In genomic region chrX:11461181-11462001, GRCh38 we compare ENCODE assay signal across 1 cellular context.
TF ChIP-seq lines count a peak whose summit lies in the region.

No MANE protein-coding gene starts in this region.

TF ChIP-seq in K562, 482 proteins besides CTCF, POLR2A, EP300 and RAD21 (continued from another document and continues in another):
- TF ChIP-seq RERE (CRISPR knock-in tag; IDR thresholded peaks at IDR 0.05; ENCODE audit: borderline replicate concordance) (no peak), NCOR1 (IDR thresholded peaks at IDR 0.05) (peak; percentile 97), SIX5 (IDR thresholded peaks at IDR 0.05; ENCODE audit: borderline replicate concordance in 1 of 2, insufficient read depth in 1 of 2, low read depth in 1 of 2, low read length in 2 of 2) (no peak), ZC3H4 (CRISPR knock-in tag; IDR thresholded peaks at IDR 0.05; ENCODE audit: borderline replicate concordance) (no peak), ZNF175 (CRISPR knock-in tag; IDR thresholded peaks at IDR 0.05; ENCODE audit: low read depth) (0 out of 2 replicates have a peak, but pooled peaks have one; percentile 27), STAT6 (CRISPR knock-in tag; IDR thresholded peaks at IDR 0.05) (no peak), MTA1 (IDR thresholded peaks at IDR 0.05; ENCODE audit: borderline replicate concordance) (peak; percentile 66), NUFIP1 (IDR thresholded peaks at IDR 0.05; ENCODE audit: partially characterized antibody) (no peak), POU5F1 (IDR thresholded peaks at IDR 0.05; ENCODE audit: borderline replicate concordance, low read depth, low read length, partially characterized antibody) (no peak), SRF (CRISPR knock-in tag; IDR thresholded peaks at IDR 0.05) (no peak), STAG1 (CRISPR knock-in tag; IDR thresholded peaks at IDR 0.05; ENCODE audit: borderline replicate concordance) (no peak), TEAD1 (CRISPR knock-in tag; IDR thresholded peaks at IDR 0.05) (peak; percentile 86 to 93), CEBPB (tag; IDR thresholded peaks at IDR 0.05) (peak; percentile 72), ZNF696 (CRISPR knock-in tag; conservative IDR thresholded peaks at IDR 0.05) (no peak), ZNF224 (CRISPR knock-in tag; IDR thresholded peaks at IDR 0.05) (no peak), LCOR (CRISPR knock-in tag; IDR thresholded peaks at IDR 0.05) (peak; percentile 92), SMAD1 (IDR thresholded peaks at IDR 0.05; ENCODE audit: low read depth, low read length, partially characterized antibody) (peak; percentile 46), CC2D1A (IDR thresholded peaks at IDR 0.05) (peak; percentile 94; the same call in 1 of the 2 replicates), TARDBP (IDR thresholded peaks at IDR 0.05) (no peak), CCNT2 (IDR thresholded peaks at IDR 0.05; ENCODE audit: borderline replicate concordance, extremely low read depth, insufficient read length, low read depth, low read length) (peak; percentile 85), ZNF12 (CRISPR knock-in tag; IDR thresholded peaks at IDR 0.05) (no peak), E2F1 (CRISPR knock-in tag; IDR thresholded peaks at IDR 0.05) (no peak), MCM2 (IDR thresholded peaks at IDR 0.05; ENCODE audit: low read depth) (no peak), GABPB1 (CRISPR knock-in tag; IDR thresholded peaks at IDR 0.05) (no peak), TFAM (CRISPR knock-in tag; conservative IDR thresholded peaks at IDR 0.05) (no peak), SNRNP70 (optimal IDR thresholded peaks at IDR 0.05; ENCODE audit: low read depth, low read length) (no peak), E2F6 (IDR thresholded peaks at IDR 0.05; ENCODE audit: borderline replicate concordance in 1 of 2, extremely low read depth in 1 of 2, insufficient read depth in 1 of 2, insufficient read length in 1 of 2, low read depth in 1 of 2, low read length in 1 of 2, poor library complexity in 1 of 2, severe bottlenecking in 1 of 2) (no peak), HNRNPL (IDR thresholded peaks at IDR 0.05; ENCODE audit: low read depth, low read length) (no peak), L3MBTL2 (IDR thresholded peaks at IDR 0.05) (no peak; the same call in 1 of the 2 replicates), MAFF (IDR thresholded peaks at IDR 0.05; ENCODE audit: low read length) (peak; percentile 59; the same call in 1 of the 2 replicates), ESRRB (CRISPR knock-in tag; IDR thresholded peaks at IDR 0.05; ENCODE audit: borderline replicate concordance) (no peak), FOXA1 (IDR thresholded peaks at IDR 0.05; ENCODE audit: borderline replicate concordance) (peak; percentile 26; the same call in 1 of the 2 replicates), PHB2 (IDR thresholded peaks at IDR 0.05; ENCODE audit: low read depth) (peak; percentile 82), CLOCK (CRISPR knock-in tag; IDR thresholded peaks at IDR 0.05; ENCODE audit: borderline replicate concordance) (no peak), NFIC (IDR thresholded peaks at IDR 0.05) (peak; percentile 91), BRF2 (IDR thresholded peaks at IDR 0.05; ENCODE audit: borderline replicate concordance, insufficient read depth, insufficient read length) (no peak), C11orf30 (IDR thresholded peaks at IDR 0.05; ENCODE audit: low read depth) (peak; percentile 62; the same call in 1 of the 2 replicates), TCF7 (IDR thresholded peaks at IDR 0.05; ENCODE audit: borderline replicate concordance) (no peak), BACH1 (tag; IDR thresholded peaks at IDR 0.05) (no peak), RBFOX2 (IDR thresholded peaks at IDR 0.05; ENCODE audit: low read depth, low read length) (peak; percentile 40), TCF3 (CRISPR knock-in tag; IDR thresholded peaks at IDR 0.05) (peak; percentile 97), GTF3C2 (IDR thresholded peaks at IDR 0.05; ENCODE audit: borderline replicate concordance, extremely low read depth, insufficient read length) (no peak), TBL1XR1 (IDR thresholded peaks at IDR 0.05; ENCODE audit: low read length in 2 of 2) (peak in 1 of 2 experiments; percentile 90; a peak in 2 of 4 replicates)
